2 cellular contexts compared by ENCODE assay signal in the genomic region with DNA sequence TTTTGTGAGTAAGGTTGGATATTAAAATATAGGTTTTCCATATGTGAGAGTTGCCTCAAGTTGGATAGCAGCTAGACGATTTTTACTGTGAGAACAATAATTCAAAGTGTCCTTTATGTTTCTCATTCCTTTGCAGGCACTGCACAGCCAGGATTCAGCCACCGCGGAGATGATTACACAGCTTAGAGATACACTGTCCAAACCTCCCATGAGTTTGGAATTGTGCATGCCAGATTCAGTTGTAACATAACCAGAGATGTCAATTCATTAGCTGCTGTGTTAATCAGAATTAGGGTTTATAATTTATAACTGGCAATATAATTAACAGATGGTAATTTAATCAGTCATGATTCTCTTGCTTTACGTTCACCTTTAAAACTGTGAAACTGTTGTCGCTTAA.
TF ChIP-seq lines count a peak whose summit lies in the region.

No MANE protein-coding gene starts in this region.

TF ChIP-seq in GM23338, 12 proteins besides CTCF, POLR2A, EP300 and RAD21 (continued from another document):
- TF ChIP-seq, protein P1, sequence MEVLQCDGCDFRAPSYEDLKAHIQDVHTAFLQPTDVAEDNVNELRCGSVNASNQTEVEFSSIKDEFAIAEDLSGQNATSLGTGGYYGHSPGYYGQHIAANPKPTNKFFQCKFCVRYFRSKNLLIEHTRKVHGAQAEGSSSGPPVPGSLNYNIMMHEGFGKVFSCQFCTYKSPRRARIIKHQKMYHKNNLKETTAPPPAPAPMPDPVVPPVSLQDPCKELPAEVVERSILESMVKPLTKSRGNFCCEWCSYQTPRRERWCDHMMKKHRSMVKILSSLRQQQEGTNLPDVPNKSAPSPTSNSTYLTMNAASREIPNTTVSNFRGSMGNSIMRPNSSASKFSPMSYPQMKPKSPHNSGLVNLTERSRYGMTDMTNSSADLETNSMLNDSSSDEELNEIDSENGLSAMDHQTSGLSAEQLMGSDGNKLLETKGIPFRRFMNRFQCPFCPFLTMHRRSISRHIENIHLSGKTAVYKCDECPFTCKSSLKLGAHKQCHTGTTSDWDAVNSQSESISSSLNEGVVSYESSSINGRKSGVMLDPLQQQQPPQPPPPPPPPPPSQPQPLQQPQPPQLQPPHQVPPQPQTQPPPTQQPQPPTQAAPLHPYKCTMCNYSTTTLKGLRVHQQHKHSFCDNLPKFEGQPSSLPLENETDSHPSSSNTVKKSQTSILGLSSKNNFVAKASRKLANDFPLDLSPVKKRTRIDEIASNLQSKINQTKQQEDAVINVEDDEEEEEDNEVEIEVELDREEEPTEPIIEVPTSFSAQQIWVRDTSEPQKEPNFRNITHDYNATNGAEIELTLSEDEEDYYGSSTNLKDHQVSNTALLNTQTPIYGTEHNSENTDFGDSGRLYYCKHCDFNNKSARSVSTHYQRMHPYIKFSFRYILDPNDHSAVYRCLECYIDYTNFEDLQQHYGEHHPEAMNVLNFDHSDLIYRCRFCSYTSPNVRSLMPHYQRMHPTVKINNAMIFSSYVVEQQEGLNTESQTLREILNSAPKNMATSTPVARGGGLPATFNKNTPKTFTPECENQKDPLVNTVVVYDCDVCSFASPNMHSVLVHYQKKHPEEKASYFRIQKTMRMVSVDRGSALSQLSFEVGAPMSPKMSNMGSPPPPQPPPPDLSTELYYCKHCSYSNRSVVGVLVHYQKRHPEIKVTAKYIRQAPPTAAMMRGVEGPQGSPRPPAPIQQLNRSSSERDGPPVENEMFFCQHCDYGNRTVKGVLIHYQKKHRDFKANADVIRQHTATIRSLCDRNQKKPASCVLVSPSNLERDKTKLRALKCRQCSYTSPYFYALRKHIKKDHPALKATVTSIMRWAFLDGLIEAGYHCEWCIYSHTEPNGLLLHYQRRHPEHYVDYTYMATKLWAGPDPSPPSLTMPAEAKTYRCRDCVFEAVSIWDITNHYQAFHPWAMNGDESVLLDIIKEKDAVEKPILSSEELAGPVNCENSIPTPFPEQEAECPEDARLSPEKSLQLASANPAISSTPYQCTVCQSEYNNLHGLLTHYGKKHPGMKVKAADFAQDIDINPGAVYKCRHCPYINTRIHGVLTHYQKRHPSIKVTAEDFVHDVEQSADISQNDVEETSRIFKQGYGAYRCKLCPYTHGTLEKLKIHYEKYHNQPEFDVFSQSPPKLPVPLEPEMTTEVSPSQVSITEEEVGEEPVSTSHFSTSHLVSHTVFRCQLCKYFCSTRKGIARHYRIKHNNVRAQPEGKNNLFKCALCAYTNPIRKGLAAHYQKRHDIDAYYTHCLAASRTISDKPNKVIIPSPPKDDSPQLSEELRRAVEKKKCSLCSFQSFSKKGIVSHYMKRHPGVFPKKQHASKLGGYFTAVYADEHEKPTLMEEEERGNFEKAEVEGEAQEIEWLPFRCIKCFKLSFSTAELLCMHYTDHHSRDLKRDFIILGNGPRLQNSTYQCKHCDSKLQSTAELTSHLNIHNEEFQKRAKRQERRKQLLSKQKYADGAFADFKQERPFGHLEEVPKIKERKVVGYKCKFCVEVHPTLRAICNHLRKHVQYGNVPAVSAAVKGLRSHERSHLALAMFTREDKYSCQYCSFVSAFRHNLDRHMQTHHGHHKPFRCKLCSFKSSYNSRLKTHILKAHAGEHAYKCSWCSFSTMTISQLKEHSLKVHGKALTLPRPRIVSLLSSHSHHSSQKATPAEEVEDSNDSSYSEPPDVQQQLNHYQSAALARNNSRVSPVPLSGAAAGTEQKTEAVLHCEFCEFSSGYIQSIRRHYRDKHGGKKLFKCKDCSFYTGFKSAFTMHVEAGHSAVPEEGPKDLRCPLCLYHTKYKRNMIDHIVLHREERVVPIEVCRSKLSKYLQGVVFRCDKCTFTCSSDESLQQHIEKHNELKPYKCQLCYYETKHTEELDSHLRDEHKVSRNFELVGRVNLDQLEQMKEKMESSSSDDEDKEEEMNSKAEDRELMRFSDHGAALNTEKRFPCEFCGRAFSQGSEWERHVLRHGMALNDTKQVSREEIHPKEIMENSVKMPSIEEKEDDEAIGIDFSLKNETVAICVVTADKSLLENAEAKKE (CRISPR knock-in tag; IDR thresholded peaks at IDR 0.05), result no peak
- TF ChIP-seq JUNB (IDR thresholded peaks at IDR 0.05; ENCODE audit: unreplicated experiment) (no peak), EZH2 (IDR thresholded peaks at IDR 0.05; ENCODE audit: low read depth, unreplicated experiment) (no peak)
- TF ChIP-seq, protein P2, sequence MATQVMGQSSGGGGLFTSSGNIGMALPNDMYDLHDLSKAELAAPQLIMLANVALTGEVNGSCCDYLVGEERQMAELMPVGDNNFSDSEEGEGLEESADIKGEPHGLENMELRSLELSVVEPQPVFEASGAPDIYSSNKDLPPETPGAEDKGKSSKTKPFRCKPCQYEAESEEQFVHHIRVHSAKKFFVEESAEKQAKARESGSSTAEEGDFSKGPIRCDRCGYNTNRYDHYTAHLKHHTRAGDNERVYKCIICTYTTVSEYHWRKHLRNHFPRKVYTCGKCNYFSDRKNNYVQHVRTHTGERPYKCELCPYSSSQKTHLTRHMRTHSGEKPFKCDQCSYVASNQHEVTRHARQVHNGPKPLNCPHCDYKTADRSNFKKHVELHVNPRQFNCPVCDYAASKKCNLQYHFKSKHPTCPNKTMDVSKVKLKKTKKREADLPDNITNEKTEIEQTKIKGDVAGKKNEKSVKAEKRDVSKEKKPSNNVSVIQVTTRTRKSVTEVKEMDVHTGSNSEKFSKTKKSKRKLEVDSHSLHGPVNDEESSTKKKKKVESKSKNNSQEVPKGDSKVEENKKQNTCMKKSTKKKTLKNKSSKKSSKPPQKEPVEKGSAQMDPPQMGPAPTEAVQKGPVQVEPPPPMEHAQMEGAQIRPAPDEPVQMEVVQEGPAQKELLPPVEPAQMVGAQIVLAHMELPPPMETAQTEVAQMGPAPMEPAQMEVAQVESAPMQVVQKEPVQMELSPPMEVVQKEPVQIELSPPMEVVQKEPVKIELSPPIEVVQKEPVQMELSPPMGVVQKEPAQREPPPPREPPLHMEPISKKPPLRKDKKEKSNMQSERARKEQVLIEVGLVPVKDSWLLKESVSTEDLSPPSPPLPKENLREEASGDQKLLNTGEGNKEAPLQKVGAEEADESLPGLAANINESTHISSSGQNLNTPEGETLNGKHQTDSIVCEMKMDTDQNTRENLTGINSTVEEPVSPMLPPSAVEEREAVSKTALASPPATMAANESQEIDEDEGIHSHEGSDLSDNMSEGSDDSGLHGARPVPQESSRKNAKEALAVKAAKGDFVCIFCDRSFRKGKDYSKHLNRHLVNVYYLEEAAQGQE (IDR thresholded peaks at IDR 0.05; ENCODE audit: unreplicated experiment), result no peak

TF ChIP-seq in neural cell, 6 proteins besides CTCF, POLR2A, EP300 and RAD21 (continued from another document):
- TF ChIP-seq MXI1 (conservative IDR thresholded peaks at IDR 0.05; ENCODE audit: poor library complexity, severe bottlenecking) (no peak), POLR2AphosphoS5 (IDR thresholded peaks at IDR 0.05) (no peak), TAF1 (IDR thresholded peaks at IDR 0.05; ENCODE audit: low read depth) (no peak)
